Comparison of ENCODE assay signal across 18 cellular contexts in the genomic region with DNA sequence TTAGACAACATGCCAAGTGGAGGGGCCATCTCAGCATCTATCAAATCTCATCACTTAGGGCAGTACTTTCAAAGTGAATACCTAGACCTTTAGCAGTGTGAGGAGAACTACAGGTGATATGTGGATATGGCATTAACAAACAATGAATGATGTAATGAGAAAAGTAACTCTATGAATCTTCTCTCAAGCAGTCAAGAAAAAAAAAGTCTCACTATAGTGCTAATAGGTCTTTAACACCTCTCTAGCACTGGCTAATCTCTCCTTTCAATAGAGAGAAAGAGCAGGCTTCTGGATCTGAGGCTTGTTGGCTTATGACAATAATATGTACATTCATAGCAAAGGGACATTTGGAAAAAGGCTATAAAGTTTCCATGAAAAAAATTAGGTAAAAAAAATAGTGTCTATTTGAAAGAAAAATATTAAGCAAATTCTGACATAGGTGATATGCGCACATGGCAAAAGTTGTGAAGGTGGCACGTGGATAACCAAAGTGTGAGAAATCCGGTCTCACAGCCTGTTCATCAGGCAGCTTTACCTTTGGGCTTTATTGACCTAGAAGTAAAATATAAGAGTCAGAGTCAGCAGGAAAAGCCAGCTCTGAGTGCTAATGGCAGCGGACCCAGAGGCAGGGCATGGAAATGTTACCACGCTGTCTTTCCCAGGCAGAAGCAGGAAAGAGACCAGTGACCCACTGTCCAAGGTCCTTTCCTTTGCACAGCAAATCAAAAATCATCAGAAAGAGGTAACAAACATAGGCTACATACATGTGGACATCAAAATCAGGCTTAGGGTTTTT.
DNase-seq lines count a peak whose midpoint lies in the region; ATAC-seq, FAIRE-seq and TF ChIP-seq lines count a peak whose summit lies in the region.
"Had no signal": no experiment of that assay in that cellular context is flagged by ENCODE, and none has a peak within 500 bp of the region (broad histone marks: within the 10 kb centered on the region; RNA-seq: fewer than 3 reads in every experiment).

No MANE protein-coding gene starts in this region.

- H3K27ac Mint-ChIP-seq in natural killer cell: peak overlapping the region; percentile 84 to 97
- H3K27ac Mint-ChIP-seq in activated CD4-positive, alpha-beta T cell treated with anti-CD3 and anti-CD28 coated beads, Interleukin-2, amount 10 ng/mL, durations not matched to agents 24 days and 14 days: no peak overlapping the region
- no peak overlapping the region for H3K27ac Mint-ChIP-seq in activated CD4-positive, alpha-beta T cell treated with anti-CD3 and anti-CD28 coated beads, Interleukin-2, amount 10 ng/mL, durations not matched to agents 7 days and 5 days
- H3K27ac Mint-ChIP-seq: activated B cell treated with CpG ODN at 0.5 μM for 24 hours; activated naive CD4-positive, alpha-beta T cell treated with anti-CD3 and anti-CD28 coated beads for 36 hours had no signal

- FAIRE-seq in G401.6 (lab: Jason Lieb, UNC): peak; percentile 8

- no peaks in the 10 kb centered on the region for H3K27me3 Mint-ChIP-seq in natural killer cell (ENCODE audit: low read depth in 2 of 2)
- H3K27me3 Mint-ChIP-seq in activated CD4-positive, alpha-beta T cell treated with anti-CD3 and anti-CD28 coated beads, Interleukin-2, amount 10 ng/mL, durations not matched to agents 24 days and 14 days: peaks cover 2% of the 10 kb centered on the region
- H3K27me3 Mint-ChIP-seq in activated CD4-positive, alpha-beta T cell treated with anti-CD3 and anti-CD28 coated beads, Interleukin-2, amount 10 ng/mL, durations not matched to agents 7 days and 5 days: peaks cover 7% of the 10 kb centered on the region
- H3K27me3 Mint-ChIP-seq: activated B cell treated with CpG ODN at 0.5 μM for 24 hours had no signal

- H3K27ac ChIP-seq in RWPE1 (peak overlapping the region; percentile 52; the same call in 1 of the 2 replicates), heart left ventricle (peak overlapping the region in 10 of 12 donors; percentile 8 to 56 (median 32))
- H3K27ac ChIP-seq: Peyer's patch had no signal

- no peak overlapping the region for H3K4me3 ChIP-seq in heart left ventricle
- H3K4me3 ChIP-seq: HAP-1, Peyer's patch, stomach had no signal

- no peaks in the 10 kb centered on the region for H3K9me3 ChIP-seq in heart left ventricle
- H3K9me3 ChIP-seq: HAP-1, Peyer's patch, stomach had no signal

- ATAC-seq in heart left ventricle (peak; percentile 59 to 71 (median 60)), natural killer cell (peak; percentile 62 to 81 (median 73))

- intact Hi-C loops in heart left ventricle (cut with DNase I) (loop anchor here in 1 of 10 donors (10.0 kb wide), 1 partner anchor 207 kb away; a partner anchor contains a TSS), natural killer cell (cut with micrococcal nuclease) (loop anchor here (1.0 to 5.0 kb wide), 4 partner anchors 8 to 102 kb away; no protein-coding TSS in a partner anchor)
- intact Hi-C loops in activated CD4-positive, alpha-beta T cell treated with anti-CD3 and anti-CD28 coated beads, Interleukin-2, amount 10 ng/mL, durations not matched to agents 24 days and 14 days (cut with micrococcal nuclease): loop anchor here (5.0 kb wide), 2 partner anchors 80 to 105 kb away; no protein-coding TSS in a partner anchor

- POLR2A ChIA-PET in RWPE1 (lab: Yijun Ruan, JAX; ENCODE audit: low non-redundant PET): interaction anchor here (0.6 kb wide), 1 partner anchor 11 kb away, joined by 3 read pairs; no protein-coding TSS in a partner anchor
- POLR2A ChIA-PET in activated CD4-positive, alpha-beta T cell treated with anti-CD3 and anti-CD28 coated beads, Interleukin-2, amount 10 ng/mL, durations not matched to agents 7 days and 5 days (lab: Charles Lee): no interaction called here

- H3K9me3 Mint-ChIP-seq in natural killer cell: no peaks in the 10 kb centered on the region
- H3K9me3 Mint-ChIP-seq in activated CD4-positive, alpha-beta T cell treated with anti-CD3 and anti-CD28 coated beads, Interleukin-2, amount 10 ng/mL, durations not matched to agents 24 days and 14 days: no peaks in the 10 kb centered on the region
- H3K9me3 Mint-ChIP-seq in activated CD4-positive, alpha-beta T cell treated with anti-CD3 and anti-CD28 coated beads, Interleukin-2, amount 10 ng/mL, durations not matched to agents 7 days and 5 days: no peaks in the 10 kb centered on the region
- H3K9me3 Mint-ChIP-seq: activated B cell treated with CpG ODN at 0.5 μM for 24 hours; activated naive CD4-positive, alpha-beta T cell treated with anti-CD3 and anti-CD28 coated beads for 36 hours; brain had no signal

- CTCF ChIA-PET in RWPE1 (lab: Yijun Ruan, JAX): interaction anchor here (0.9 to 1.1 kb wide), 3 partner anchors 12 to 104 kb away, joined by 3 to 4 read pairs (median 3); no protein-coding TSS in a partner anchor
- CTCF ChIA-PET in activated CD4-positive, alpha-beta T cell treated with anti-CD3 and anti-CD28 coated beads, Interleukin-2, amount 10 ng/mL, durations not matched to agents 7 days and 5 days (lab: Charles Lee): no interaction called here

- peaks cover 0 to 61% (median 16%) of the 10 kb centered on the region in 12 donors for H3K4me1 ChIP-seq in heart left ventricle
- H3K4me1 ChIP-seq: Peyer's patch had no signal

- 63 to 71% (median 68%) methylated on average over 5 of the region's 5 CpGs for WGBS in heart left ventricle, 4 donors

- H3K4me3 Mint-ChIP-seq in natural killer cell: peak overlapping the region; percentile 70
- H3K4me3 Mint-ChIP-seq in activated CD4-positive, alpha-beta T cell treated with anti-CD3 and anti-CD28 coated beads, Interleukin-2, amount 10 ng/mL, durations not matched to agents 24 days and 14 days: no peak overlapping the region
- H3K4me3 Mint-ChIP-seq in activated CD4-positive, alpha-beta T cell treated with anti-CD3 and anti-CD28 coated beads, Interleukin-2, amount 10 ng/mL, durations not matched to agents 7 days and 5 days: no peak overlapping the region
- H3K4me3 Mint-ChIP-seq: activated B cell treated with CpG ODN at 0.5 μM for 24 hours; activated naive CD4-positive, alpha-beta T cell treated with anti-CD3 and anti-CD28 coated beads for 36 hours; brain had no signal

- TF ChIP-seq CTCF in RWPE1 (conservative IDR thresholded peaks at IDR 0.05; ENCODE audit: low read depth): no peak
- TF ChIP-seq CTCF in heart left ventricle (IDR thresholded peaks at IDR 0.05): no peak
- TF ChIP-seq CTCF in natural killer cell (IDR thresholded peaks at IDR 0.05): no peak

- TF ChIP-seq POLR2A in heart left ventricle (IDR thresholded peaks at IDR 0.05): no peak

- no peak for DNase-seq in RWPE1 (ENCODE audit: low spot score)
- DNase-seq in heart left ventricle: peak in 3 of 5 donors; percentile 16 to 39 (median 20)
- DNase-seq in natural killer cell: peak; percentile 36
- no peak for DNase-seq in pons (ENCODE audit: low spot score)
- no peak for DNase-seq in activated CD4-positive, alpha-beta T cell treated with anti-CD3 and anti-CD28 coated beads, Interleukin-2, amount 10 ng/mL, durations not matched to agents 24 days and 14 days
- no peak for DNase-seq in iPS-NIHi11 (ENCODE audit: low spot score)
- no peak for DNase-seq in activated CD4-positive, alpha-beta T cell treated with anti-CD3 and anti-CD28 coated beads, Interleukin-2, amount 10 ng/mL, durations not matched to agents 7 days and 5 days
- DNase-seq: activated B cell treated with CpG ODN at 0.5 μM for 24 hours; activated naive CD4-positive, alpha-beta T cell treated with anti-CD3 and anti-CD28 coated beads for 36 hours; DMS 273 treated with DMSO at 0.1 percent for 48 hours; Kasumi-1; NCI-H1436 treated with DMSO at 0.1 percent for 48 hours; Peyer's patch; stomach; T-helper 1 cell had no signal

- H3K36me3 ChIP-seq in heart left ventricle: no peaks in the 10 kb centered on the region
- H3K36me3 ChIP-seq: HAP-1, Peyer's patch, stomach had no signal

- peaks cover 63 to 76% of the 10 kb centered on the region in 2 donors for H3K4me1 Mint-ChIP-seq in natural killer cell
- H3K4me1 Mint-ChIP-seq in activated CD4-positive, alpha-beta T cell treated with anti-CD3 and anti-CD28 coated beads, Interleukin-2, amount 10 ng/mL, durations not matched to agents 24 days and 14 days: peaks cover 10% of the 10 kb centered on the region
- peaks cover 13% of the 10 kb centered on the region for H3K4me1 Mint-ChIP-seq in activated CD4-positive, alpha-beta T cell treated with anti-CD3 and anti-CD28 coated beads, Interleukin-2, amount 10 ng/mL, durations not matched to agents 7 days and 5 days

- no peaks in the 10 kb centered on the region for H3K27me3 ChIP-seq in heart left ventricle
- H3K27me3 ChIP-seq: Peyer's patch, stomach had no signal

- no peaks in the 10 kb centered on the region for H3K36me3 Mint-ChIP-seq in natural killer cell
- H3K36me3 Mint-ChIP-seq in activated CD4-positive, alpha-beta T cell treated with anti-CD3 and anti-CD28 coated beads, Interleukin-2, amount 10 ng/mL, durations not matched to agents 24 days and 14 days (ENCODE audit: low read depth): no peaks in the 10 kb centered on the region
- no peaks in the 10 kb centered on the region for H3K36me3 Mint-ChIP-seq in activated CD4-positive, alpha-beta T cell treated with anti-CD3 and anti-CD28 coated beads, Interleukin-2, amount 10 ng/mL, durations not matched to agents 7 days and 5 days (ENCODE audit: low read depth)
- H3K36me3 Mint-ChIP-seq: brain had no signal

Comparison
In these comparisons a context has a peak if more than half of its experiments do, and no peak if none do; other contexts are left out.
1. DNase-seq: peak in heart left ventricle (3 of 5) and natural killer cell (single experiment); none in RWPE1 (single experiment), pons (single experiment), activated CD4-positive, alpha-beta T cell treated with anti-CD3 and anti-CD28 coated beads, Interleukin-2, amount 10 ng/mL, durations not matched to agents 24 days and 14 days (single experiment), iPS-NIHi11 (single experiment) and activated CD4-positive, alpha-beta T cell treated with anti-CD3 and anti-CD28 coated beads, Interleukin-2, amount 10 ng/mL, durations not matched to agents 7 days and 5 days (single experiment).
2. H3K27ac Mint-ChIP-seq: peak in natural killer cell (2 of 2); none in activated CD4-positive, alpha-beta T cell treated with anti-CD3 and anti-CD28 coated beads, Interleukin-2, amount 10 ng/mL, durations not matched to agents 24 days and 14 days (single experiment) and activated CD4-positive, alpha-beta T cell treated with anti-CD3 and anti-CD28 coated beads, Interleukin-2, amount 10 ng/mL, durations not matched to agents 7 days and 5 days (single experiment).